11 cellular contexts compared by ENCODE assay signal in the genomic region with DNA sequence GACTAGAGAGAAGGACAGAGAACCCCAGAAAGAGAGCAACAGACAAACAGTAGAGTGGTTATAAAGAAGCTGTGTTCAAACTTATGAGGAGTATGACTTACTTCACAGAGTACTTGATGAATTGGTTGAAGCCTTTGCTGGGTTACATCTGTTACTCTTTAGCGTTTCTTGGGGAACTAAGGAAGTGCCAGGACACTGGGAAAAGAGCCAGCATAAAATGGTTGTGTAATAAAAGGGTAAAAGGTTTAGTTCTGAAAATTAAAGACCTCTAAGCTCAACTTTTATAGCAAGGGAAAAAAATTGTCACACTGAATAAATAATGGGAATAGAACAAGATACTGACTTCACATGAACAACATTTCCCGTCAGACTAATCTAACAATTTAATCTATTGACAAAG. TPM values are rescaled to one million over a fixed set of nuclear protein-coding genes. Genes with fewer than 3 reads are reported as not detected.
DNase-seq lines count a peak whose midpoint lies in the region; ATAC-seq, FAIRE-seq and TF ChIP-seq lines count a peak whose summit lies in the region.
"Had no signal": no experiment of that assay in that cellular context is flagged by ENCODE, and none has a peak within 500 bp of the region (broad histone marks: within the 10 kb centered on the region; RNA-seq: fewer than 3 reads in every experiment).

No MANE protein-coding gene starts in this region.

- TF ChIP-seq CTCF in foreskin fibroblast (IDR thresholded peaks at IDR 0.05; ENCODE audit: low read depth, low read length) = no peak
- TF ChIP-seq CTCF in nephron progenitor cell (IDR thresholded peaks at IDR 0.05) = no peak

- no peak for TF ChIP-seq POLR2A in H54 (IDR thresholded peaks at IDR 0.05; ENCODE audit: low read depth, low read length)

- no peaks in the 10 kb centered on the region for H3K27me3 Mint-ChIP-seq in activated naive CD8-positive, alpha-beta T cell treated with anti-CD3 and anti-CD28 coated beads, Interleukin-2, amount 50 U/mL, for 24 hours
- no peaks in the 10 kb centered on the region for H3K27me3 Mint-ChIP-seq in nephron progenitor cell (ENCODE audit: low read depth, poor library complexity)
- no peaks in the 10 kb centered on the region for H3K27me3 Mint-ChIP-seq in activated T-helper 17 cell treated with anti-CD3 and anti-CD28 coated beads, Interleukin-2, amount 50 U/mL, for 72 hours

- peak; percentile 6 for FAIRE-seq in H54 (lab: Jason Lieb, UNC)

- peak overlapping the region; percentile 61 for H3K27ac Mint-ChIP-seq in activated naive CD8-positive, alpha-beta T cell treated with anti-CD3 and anti-CD28 coated beads, Interleukin-2, amount 50 U/mL, for 24 hours
- H3K27ac Mint-ChIP-seq in nephron progenitor cell = no peak overlapping the region
- no peak overlapping the region for H3K27ac Mint-ChIP-seq in activated T-helper 17 cell treated with anti-CD3 and anti-CD28 coated beads, Interleukin-2, amount 50 U/mL, for 72 hours
- H3K27ac Mint-ChIP-seq: H9 had no signal

- peaks cover 51% of the 10 kb centered on the region for H3K4me1 Mint-ChIP-seq in activated naive CD8-positive, alpha-beta T cell treated with anti-CD3 and anti-CD28 coated beads, Interleukin-2, amount 50 U/mL, for 24 hours
- peaks cover 23% of the 10 kb centered on the region for H3K4me1 Mint-ChIP-seq in nephron progenitor cell
- H3K4me1 Mint-ChIP-seq in activated T-helper 17 cell treated with anti-CD3 and anti-CD28 coated beads, Interleukin-2, amount 50 U/mL, for 72 hours = peaks cover 19% of the 10 kb centered on the region

- H3K4me3 ChIP-seq in foreskin fibroblast (ENCODE audit: low read depth in 1 of 2, low read length in 2 of 2) (no peak overlapping the region), skin epidermis (no peak overlapping the region)

- no peak for DNase-seq in H54 (ENCODE audit: insufficient read length, low spot score)
- DNase-seq in activated naive CD8-positive, alpha-beta T cell treated with anti-CD3 and anti-CD28 coated beads, Interleukin-2, amount 50 U/mL, for 24 hours = no peak
- peak; percentile 89 to 94 for DNase-seq in foreskin fibroblast
- no peak for DNase-seq in nephron progenitor cell
- no peak for DNase-seq in NCI-H1436 treated with DMSO at 0.1 percent for 48 hours (lab: John Stamatoyannopoulos, UW)
- DNase-seq: H9; Karpas-422; NCI-H2171 treated with DMSO at 0.1 percent for 48 hours; stimulated activated CD4-positive, alpha-beta T cell treated with anti-CD3 and anti-CD28 coated beads, Interleukin-4, amount 100 ng/mL, for 24 hours had no signal

- no peaks in the 10 kb centered on the region for H3K9me3 Mint-ChIP-seq in activated naive CD8-positive, alpha-beta T cell treated with anti-CD3 and anti-CD28 coated beads, Interleukin-2, amount 50 U/mL, for 24 hours
- H3K9me3 Mint-ChIP-seq in nephron progenitor cell = no peaks in the 10 kb centered on the region
- no peaks in the 10 kb centered on the region for H3K9me3 Mint-ChIP-seq in activated T-helper 17 cell treated with anti-CD3 and anti-CD28 coated beads, Interleukin-2, amount 50 U/mL, for 72 hours
- H3K9me3 Mint-ChIP-seq: H9 had no signal

- ATAC-seq in activated naive CD8-positive, alpha-beta T cell treated with anti-CD3 and anti-CD28 coated beads, Interleukin-2, amount 50 U/mL, for 24 hours = no peak
- ATAC-seq in activated T-helper 17 cell treated with anti-CD3 and anti-CD28 coated beads, Interleukin-2, amount 50 U/mL, for 72 hours (replicated peaks) = no peak

- peak overlapping the region in 13 of 21 experiments; percentile 1 to 65 (median 50) for H3K27ac ChIP-seq in skin epidermis

- H3K36me3 Mint-ChIP-seq in activated naive CD8-positive, alpha-beta T cell treated with anti-CD3 and anti-CD28 coated beads, Interleukin-2, amount 50 U/mL, for 24 hours (ENCODE audit: low read depth) = peaks cover 1% of the 10 kb centered on the region
- no peaks in the 10 kb centered on the region for H3K36me3 Mint-ChIP-seq in nephron progenitor cell (ENCODE audit: low read depth)
- no peaks in the 10 kb centered on the region for H3K36me3 Mint-ChIP-seq in activated T-helper 17 cell treated with anti-CD3 and anti-CD28 coated beads, Interleukin-2, amount 50 U/mL, for 72 hours (ENCODE audit: low read depth)

- H3K4me3 Mint-ChIP-seq in activated naive CD8-positive, alpha-beta T cell treated with anti-CD3 and anti-CD28 coated beads, Interleukin-2, amount 50 U/mL, for 24 hours = no peak overlapping the region
- H3K4me3 Mint-ChIP-seq in nephron progenitor cell = no peak overlapping the region
- no peak overlapping the region for H3K4me3 Mint-ChIP-seq in activated T-helper 17 cell treated with anti-CD3 and anti-CD28 coated beads, Interleukin-2, amount 50 U/mL, for 72 hours
- H3K4me3 Mint-ChIP-seq: H9 had no signal

RNA-seq across cellular contexts. Expression of gene STAT4, which starts 17.0 kb away (rescaled TPM):
- total RNA-seq in activated T-helper 17 cell treated with anti-CD3 and anti-CD28 coated beads, Interleukin-2, amount 50 U/mL, for 72 hours = 10 to 100 TPM; 38.0 to 51.7 TPM

Comparison
In these comparisons a context has a peak if more than half of its experiments do, and no peak if none do; other contexts are left out.
1. DNase-seq: peak in foreskin fibroblast (2 of 2); none in H54 (single experiment), activated naive CD8-positive, alpha-beta T cell treated with anti-CD3 and anti-CD28 coated beads, Interleukin-2, amount 50 U/mL, for 24 hours (single experiment), nephron progenitor cell (single experiment) and NCI-H1436 treated with DMSO at 0.1 percent for 48 hours (single experiment).